9 cellular contexts compared by ENCODE assay signal in genomic region chr3:187015903-187016638, GRCh38.
DNase-seq lines count a peak whose midpoint lies in the region; ATAC-seq and TF ChIP-seq lines count a peak whose summit lies in the region.
"Had no signal": no experiment of that assay in that cellular context is flagged by ENCODE, and none has a peak within 500 bp of the region (broad histone marks: within the 10 kb centered on the region; RNA-seq: fewer than 3 reads in every experiment).

No MANE protein-coding gene starts in this region.

- CTCF ChIA-PET in activated CD4-positive, alpha-beta T cell treated with anti-CD3 and anti-CD28 coated beads, Interleukin-2, amount 10 ng/mL, durations not matched to agents 7 days and 5 days (lab: Charles Lee): interaction anchor here (0.8 to 2.1 kb wide), 4 partner anchors 9 to 165 kb away, joined by 3 to 8 read pairs (median 4); no protein-coding TSS in a partner anchor

- no peaks in the 10 kb centered on the region for H3K9me3 Mint-ChIP-seq in activated CD4-positive, alpha-beta T cell treated with anti-CD3 and anti-CD28 coated beads, Interleukin-2, amount 10 ng/mL, durations not matched to agents 7 days and 5 days
- H3K9me3 Mint-ChIP-seq in nephron progenitor cell (no peaks in the 10 kb centered on the region), HFFc6 (no peaks in the 10 kb centered on the region)

- no peak overlapping the region for H3K4me3 Mint-ChIP-seq in activated CD4-positive, alpha-beta T cell treated with anti-CD3 and anti-CD28 coated beads, Interleukin-2, amount 10 ng/mL, durations not matched to agents 7 days and 5 days
- no peak overlapping the region for H3K4me3 Mint-ChIP-seq in nephron progenitor cell
- H3K4me3 Mint-ChIP-seq in HFFc6: no peak overlapping the region

- POLR2A ChIA-PET in activated CD4-positive, alpha-beta T cell treated with anti-CD3 and anti-CD28 coated beads, Interleukin-2, amount 10 ng/mL, durations not matched to agents 7 days and 5 days (lab: Charles Lee): no interaction called here

- ATAC-seq in HG02571 (IDR thresholded peaks at IDR 0.05; ENCODE audit: unreplicated experiment): peak; percentile 57

- H3K27ac Mint-ChIP-seq in activated CD4-positive, alpha-beta T cell treated with anti-CD3 and anti-CD28 coated beads, Interleukin-2, amount 10 ng/mL, durations not matched to agents 7 days and 5 days: peak overlapping the region; percentile 54
- peak overlapping the region; percentile 89 for H3K27ac Mint-ChIP-seq in nephron progenitor cell
- H3K27ac Mint-ChIP-seq in HFFc6: no peak overlapping the region

- H3K27me3 Mint-ChIP-seq in activated CD4-positive, alpha-beta T cell treated with anti-CD3 and anti-CD28 coated beads, Interleukin-2, amount 10 ng/mL, durations not matched to agents 7 days and 5 days: no peaks in the 10 kb centered on the region
- H3K27me3 Mint-ChIP-seq in nephron progenitor cell (ENCODE audit: low read depth, poor library complexity): peaks cover 4% of the 10 kb centered on the region
- H3K27me3 Mint-ChIP-seq in HFFc6 (ENCODE audit: insufficient read depth): peaks cover 7% of the 10 kb centered on the region

- H3K4me1 Mint-ChIP-seq in activated CD4-positive, alpha-beta T cell treated with anti-CD3 and anti-CD28 coated beads, Interleukin-2, amount 10 ng/mL, durations not matched to agents 7 days and 5 days: peaks cover 76% of the 10 kb centered on the region
- H3K4me1 Mint-ChIP-seq in nephron progenitor cell (peaks cover 74% of the 10 kb centered on the region), HFFc6 (ENCODE audit: low read depth) (peaks cover 28% of the 10 kb centered on the region)

- DNase-seq in activated CD4-positive, alpha-beta T cell treated with anti-CD3 and anti-CD28 coated beads, Interleukin-2, amount 10 ng/mL, durations not matched to agents 7 days and 5 days: no peak
- DNase-seq in activated CD4-positive, alpha-beta T cell treated with anti-CD3 and anti-CD28 coated beads, Interleukin-2, amount 50 U/mL, for 48 hours: no peak
- DNase-seq in NCI-H2029 treated with DMSO at 0.1 percent for 48 hours (lab: John Stamatoyannopoulos, UW): peak; percentile 86
- DNase-seq in nephron progenitor cell: no peak
- no peak for DNase-seq in cerebellar cortex (ENCODE audit: low spot score)
- DNase-seq in HFFc6: no peak
- no peak for DNase-seq in cerebellar nuclear complex (lab: John Stamatoyannopoulos, UW)
- DNase-seq: psoas muscle had no signal

- peaks cover 49% of the 10 kb centered on the region for H3K36me3 Mint-ChIP-seq in activated CD4-positive, alpha-beta T cell treated with anti-CD3 and anti-CD28 coated beads, Interleukin-2, amount 10 ng/mL, durations not matched to agents 7 days and 5 days (ENCODE audit: low read depth)
- peaks cover 91% of the 10 kb centered on the region for H3K36me3 Mint-ChIP-seq in nephron progenitor cell (ENCODE audit: low read depth)
- no peaks in the 10 kb centered on the region for H3K36me3 Mint-ChIP-seq in HFFc6 (ENCODE audit: low read depth)

- TF ChIP-seq CTCF in nephron progenitor cell (IDR thresholded peaks at IDR 0.05) (no peak), HFFc6 (IDR thresholded peaks at IDR 0.05) (no peak)
